Comparison of ENCODE assay signal across 8 cellular contexts in genomic region chr9:96450613-96451544, GRCh38.
DNase-seq lines count a peak whose midpoint lies in the region; ATAC-seq and TF ChIP-seq lines count a peak whose summit lies in the region.

No MANE protein-coding gene starts in this region.

- peaks cover 21% of the 10 kb centered on the region for H3K4me1 ChIP-seq in DND-41 (ENCODE audit: insufficient read depth, low read length)

- H3K9me3 ChIP-seq in DND-41 (ENCODE audit: insufficient read depth, low read length, severe bottlenecking) = no peaks in the 10 kb centered on the region

- H3K9ac ChIP-seq in DND-41 (ENCODE audit: low read depth, low read length) = peak overlapping the region; percentile 61; the same call in 1 of the 2 replicates

- no peak for DNase-seq in DND-41
- peak; percentile 21 for DNase-seq in SW480 (ENCODE audit: low spot score)
- peak; percentile 36 for DNase-seq in brain microvascular endothelial cell
- peak; percentile 61 for DNase-seq in iris pigment epithelial cell (ENCODE audit: low read depth)
- peak; percentile 52 for DNase-seq in stimulated activated CD4-positive, alpha-beta T cell treated with anti-CD3 and anti-CD28 coated beads, Interleukin-15, amount 100 ng/mL, for 24 hours
- no peak for DNase-seq in NCI-H1930 (lab: John Stamatoyannopoulos, UW)

- H3K36me3 ChIP-seq in DND-41 (ENCODE audit: insufficient read depth, low read length) = no peaks in the 10 kb centered on the region
- no peaks in the 10 kb centered on the region for H3K36me3 ChIP-seq in brain microvascular endothelial cell (replicated peaks)

- peak overlapping the region; percentile 98 for H3K4me2 ChIP-seq in DND-41 (ENCODE audit: insufficient read depth, low read length)

- ATAC-seq in DND-41 (ENCODE audit: insufficient read depth, low read depth) (no peak), HG02642 (IDR thresholded peaks at IDR 0.05; ENCODE audit: poor library complexity, unreplicated experiment) (peak; percentile 5), HG02970 (IDR thresholded peaks at IDR 0.05; ENCODE audit: low FRiP score, unreplicated experiment) (no peak)

- peak overlapping the region; percentile 83 for H2AFZ ChIP-seq in DND-41 (ENCODE audit: low read depth, low read length)

- no peak for TF ChIP-seq CTCF in DND-41 (IDR thresholded peaks at IDR 0.05; ENCODE audit: borderline replicate concordance, extremely low read depth, low read length, poor library complexity, severe bottlenecking)
- TF ChIP-seq CTCF in brain microvascular endothelial cell (IDR thresholded peaks at IDR 0.05; ENCODE audit: low read depth, low read length, missing control alignments) = no peak

- in situ Hi-C loops in brain microvascular endothelial cell (cut with HindIII; ENCODE audit: low pct_ligation_motif_present, low sequenced_read_pairs) = no loop called here

- no peaks in the 10 kb centered on the region for H4K20me1 ChIP-seq in DND-41 (ENCODE audit: insufficient read depth, low read length)

- H3K79me2 ChIP-seq in DND-41 (ENCODE audit: insufficient read depth, low read length) = no peaks in the 10 kb centered on the region

- no peak overlapping the region for H3K27ac ChIP-seq in DND-41 (ENCODE audit: low read length)
- H3K27ac ChIP-seq in brain microvascular endothelial cell = no peak overlapping the region

- peak overlapping the region in 1 of 2 experiments; percentile 74; a peak in 2 of 4 replicates for H3K4me3 ChIP-seq in DND-41 (ENCODE audit: low read depth in 1 of 2, low read length in 2 of 2)
- H3K4me3 ChIP-seq in brain microvascular endothelial cell (ENCODE audit: low read depth, low read length) = peak overlapping the region; percentile 73

- H3K27me3 ChIP-seq in DND-41 (ENCODE audit: insufficient read depth, low read length, poor library complexity) = no peaks in the 10 kb centered on the region
- no peaks in the 10 kb centered on the region for H3K27me3 ChIP-seq in brain microvascular endothelial cell (replicated peaks)

Comparison
In these comparisons a context has a peak if more than half of its experiments do, and no peak if none do; other contexts are left out.
1. DNase-seq: peak in SW480 (single experiment), brain microvascular endothelial cell (single experiment), iris pigment epithelial cell (single experiment) and stimulated activated CD4-positive, alpha-beta T cell treated with anti-CD3 and anti-CD28 coated beads, Interleukin-15, amount 100 ng/mL, for 24 hours (single experiment); none in DND-41 (single experiment) and NCI-H1930 (0 of 2).